Comparison of ENCODE assay signal across 9 cellular contexts in the genomic region with DNA sequence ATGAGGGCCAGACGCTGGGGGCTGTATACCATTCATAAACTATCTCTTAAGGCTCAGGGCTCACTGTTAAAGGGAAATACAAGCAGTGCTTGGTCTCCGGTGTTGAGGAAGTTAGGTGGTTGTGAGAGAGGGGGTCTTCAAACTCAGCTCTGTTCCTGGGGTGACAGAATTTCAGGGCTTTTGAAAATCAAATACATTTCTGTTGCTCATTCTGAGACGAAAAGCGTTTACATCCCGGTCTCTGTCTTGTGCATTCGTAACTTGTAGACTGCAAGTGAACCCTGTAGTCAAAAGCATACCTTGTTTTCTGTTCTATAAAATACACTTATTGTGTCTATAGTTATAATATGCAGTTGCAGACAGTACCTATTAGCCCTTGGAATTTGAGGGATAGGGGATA. TPM values are rescaled to one million over a fixed set of nuclear protein-coding genes. Genes with fewer than 3 reads are reported as not detected.
DNase-seq lines count a peak whose midpoint lies in the region; ATAC-seq and TF ChIP-seq lines count a peak whose summit lies in the region.
"Had no signal": no experiment of that assay in that cellular context is flagged by ENCODE, and none has a peak within 500 bp of the region (broad histone marks: within the 10 kb centered on the region; RNA-seq: fewer than 3 reads in every experiment).

No MANE protein-coding gene starts in this region.

- H3K4me1 ChIP-seq in esophagus squamous epithelium (peaks cover 34 to 66% (median 36%) of the 10 kb centered on the region in 3 donors), subcutaneous abdominal adipose tissue (ENCODE audit: control insufficient read depth in 5 of 5, insufficient read depth in 5 of 5, low read length in 5 of 5) (peaks cover 6 to 53% (median 38%) of the 10 kb centered on the region in 5 donors)

- H3K9me3 Mint-ChIP-seq in activated CD8-positive, alpha-beta memory T cell treated with anti-CD3 and anti-CD28 coated beads, Interleukin-2, amount 10 ng/mL, durations not matched to agents 7 days and 5 days (ENCODE audit: low read depth), result no peaks in the 10 kb centered on the region

- H3K4me1 Mint-ChIP-seq in activated CD8-positive, alpha-beta memory T cell treated with anti-CD3 and anti-CD28 coated beads, Interleukin-2, amount 10 ng/mL, durations not matched to agents 7 days and 5 days, result peaks cover 68% of the 10 kb centered on the region

- H3K4me3 ChIP-seq in esophagus squamous epithelium (peak overlapping the region; percentile 75 to 80 (median 76)), subcutaneous abdominal adipose tissue (ENCODE audit: low read depth in 1 of 5, low read length in 5 of 5) (peak overlapping the region in 4 of 5 donors; percentile 67 to 79 (median 76))

- peak overlapping the region; percentile 95 to 98 (median 96) for H3K27ac ChIP-seq in esophagus squamous epithelium
- H3K27ac ChIP-seq in subcutaneous abdominal adipose tissue (ENCODE audit: low read depth, low read length), result no peak overlapping the region
- H3K27ac ChIP-seq in caudate nucleus (ENCODE audit: low read depth, low read length), result no peak overlapping the region

- TF ChIP-seq POLR2A in Raji (IDR thresholded peaks at IDR 0.05; ENCODE audit: insufficient read depth, low read depth, low read length) (0 out of 2 replicates have a peak, but pooled peaks have one; percentile 19), esophagus squamous epithelium (IDR thresholded peaks at IDR 0.05) (no peak)

- H3K27me3 ChIP-seq in esophagus squamous epithelium (no peaks in the 10 kb centered on the region), subcutaneous abdominal adipose tissue (ENCODE audit: control insufficient read depth in 5 of 5, insufficient read depth in 4 of 5, low read length in 5 of 5) (peaks cover 0 to 8% (median 0%) of the 10 kb centered on the region in 5 donors)

- no peak for DNase-seq in activated CD8-positive, alpha-beta memory T cell treated with anti-CD3 and anti-CD28 coated beads, Interleukin-2, amount 10 ng/mL, durations not matched to agents 7 days and 5 days
- no peak for DNase-seq in activated CD8-positive, alpha-beta memory T cell treated with anti-CD3 and anti-CD28 coated beads, Interleukin-2, amount 50 U/mL, for 48 hours
- DNase-seq in esophagus squamous epithelium (lab: John Stamatoyannopoulos, UW), result no peak
- no peak for DNase-seq in sciatic nerve (ENCODE audit: low spot score)
- no peak for DNase-seq in caudate nucleus (lab: John Stamatoyannopoulos, UW)
- no peak for DNase-seq in hippocampal formation (lab: John Stamatoyannopoulos, UW)

- peaks cover 10% of the 10 kb centered on the region for H3K36me3 Mint-ChIP-seq in activated CD8-positive, alpha-beta memory T cell treated with anti-CD3 and anti-CD28 coated beads, Interleukin-2, amount 10 ng/mL, durations not matched to agents 7 days and 5 days

- peak overlapping the region; percentile 77 for H3K4me3 Mint-ChIP-seq in activated CD8-positive, alpha-beta memory T cell treated with anti-CD3 and anti-CD28 coated beads, Interleukin-2, amount 10 ng/mL, durations not matched to agents 7 days and 5 days

- no peak overlapping the region for H3K9ac ChIP-seq in subcutaneous abdominal adipose tissue (ENCODE audit: low read length in 5 of 5)

- H3K9me3 ChIP-seq in esophagus squamous epithelium (no peaks in the 10 kb centered on the region), subcutaneous abdominal adipose tissue (ENCODE audit: control insufficient read depth in 5 of 5, low read length in 5 of 5) (no peaks in the 10 kb centered on the region)

- no peaks in the 10 kb centered on the region for H3K27me3 Mint-ChIP-seq in activated CD8-positive, alpha-beta memory T cell treated with anti-CD3 and anti-CD28 coated beads, Interleukin-2, amount 10 ng/mL, durations not matched to agents 7 days and 5 days

- H3K27ac Mint-ChIP-seq in activated CD8-positive, alpha-beta memory T cell treated with anti-CD3 and anti-CD28 coated beads, Interleukin-2, amount 10 ng/mL, durations not matched to agents 7 days and 5 days, result peak overlapping the region; percentile 23

- no peak for TF ChIP-seq CTCF in esophagus squamous epithelium (IDR thresholded peaks at IDR 0.05)

- CTCF ChIA-PET in activated CD8-positive, alpha-beta memory T cell treated with anti-CD3 and anti-CD28 coated beads, Interleukin-2, amount 10 ng/mL, durations not matched to agents 7 days and 5 days (lab: Charles Lee), result interaction anchor here (0.8 to 4.4 kb wide), 6 partner anchors 8 to 223 kb away, joined by 3 to 32 read pairs (median 9); no protein-coding TSS in a partner anchor

- intact Hi-C loops in esophagus squamous epithelium (cut with DNase I) (loop anchor here (5.0 to 10.0 kb wide), 2 partner anchors 97 to 150 kb away; no protein-coding TSS in a partner anchor), sciatic nerve (cut with DNase I) (loop anchor here (10.0 kb wide), 2 partner anchors 90 to 220 kb away; no protein-coding TSS in a partner anchor)

- no peak for ATAC-seq in activated CD8-positive, alpha-beta memory T cell treated with anti-CD3 and anti-CD28 coated beads, Interleukin-2, amount 10 ng/mL, durations not matched to agents 7 days and 5 days
- no peak for ATAC-seq in sciatic nerve

- 25 to 32% methylated on average over 6 of the region's 6 CpGs for WGBS in esophagus squamous epithelium, 2 donors

- peaks cover 0 to 11% (median 0%) of the 10 kb centered on the region in 3 donors for H3K36me3 ChIP-seq in esophagus squamous epithelium
- peaks cover 0 to 4% (median 0%) of the 10 kb centered on the region in 5 donors for H3K36me3 ChIP-seq in subcutaneous abdominal adipose tissue (ENCODE audit: control insufficient read depth in 5 of 5, insufficient read depth in 5 of 5, low read length in 5 of 5)

RNA-seq across cellular contexts. Expression of a gene that starts 1.7 kb away (rescaled TPM):
- total RNA-seq in activated CD8-positive, alpha-beta memory T cell treated with anti-CD3 and anti-CD28 coated beads, Interleukin-2, amount 10 ng/mL, durations not matched to agents 7 days and 5 days, result 10 to 100 TPM; 20.8 to 32.0 TPM
- total RNA-seq in esophagus squamous epithelium (10 to 100 TPM; 10.9 to 18.1 (median 14.2) TPM), sciatic nerve (36.4 TPM)
- total RNA-seq: myocyte had no signal

Comparison
In these comparisons a context has a peak if more than half of its experiments do, and no peak if none do; other contexts are left out.
1. H3K27ac ChIP-seq: peak in esophagus squamous epithelium (4 of 4); none in subcutaneous abdominal adipose tissue (single experiment) and caudate nucleus (single experiment).